In the genomic region with DNA sequence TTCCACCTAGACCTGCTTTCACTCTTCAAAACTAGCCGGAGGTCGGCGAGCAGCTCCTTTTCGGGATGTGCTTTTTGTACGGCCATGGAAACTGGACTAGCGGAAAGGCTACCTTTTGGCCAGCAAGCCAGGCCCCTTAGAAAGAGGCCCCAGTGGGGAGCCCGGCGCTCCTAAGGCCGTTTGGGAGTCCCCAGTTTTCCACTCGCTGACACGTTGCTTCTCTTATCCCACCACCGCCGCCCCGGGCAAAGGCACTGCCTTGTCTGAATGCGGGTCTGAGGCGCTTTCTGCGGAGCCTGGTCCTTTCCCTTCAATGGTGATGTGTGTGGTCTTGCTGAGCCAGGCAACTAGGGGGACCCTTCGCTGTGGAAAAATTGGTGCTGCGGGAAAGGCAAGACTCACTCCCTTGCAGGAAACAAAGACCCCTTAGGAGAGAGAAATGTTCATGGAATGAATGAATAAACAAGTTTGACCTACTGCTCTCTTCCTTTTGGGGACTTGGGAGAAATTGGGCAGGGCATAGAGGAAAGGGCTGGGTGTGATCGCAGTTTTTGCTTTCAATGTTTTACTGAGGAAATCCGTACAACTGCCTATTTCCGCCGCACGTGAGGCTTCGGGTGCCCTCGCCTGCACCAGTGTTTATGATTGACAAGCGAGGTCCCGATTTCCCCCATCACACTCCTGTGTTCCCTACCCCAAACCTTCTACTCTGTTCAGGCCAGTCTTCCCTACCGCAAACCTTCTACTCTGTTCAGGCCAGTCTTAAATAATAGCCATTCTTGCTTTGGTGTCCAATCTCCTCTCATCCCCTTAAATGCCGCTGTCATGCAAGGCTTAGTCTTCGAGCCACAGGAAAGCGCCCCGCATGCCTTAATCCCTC, we compare ENCODE assay signal across 8 cellular contexts. TPM values are rescaled to one million over a fixed set of nuclear protein-coding genes. Genes with fewer than 3 reads are reported as not detected.
DNase-seq lines count a peak whose midpoint lies in the region; ATAC-seq and TF ChIP-seq lines count a peak whose summit lies in the region.

No MANE protein-coding gene starts in this region.

- intact Hi-C loops in Calu3 (cut with micrococcal nuclease; ENCODE audit: unreplicated experiment), result loop anchor here (5.0 kb wide), 1 partner anchor 119 kb away; no protein-coding TSS in a partner anchor
- intact Hi-C loops in left lung (cut with DNase I), result no loop called here

- TF ChIP-seq CTCF in Calu3 (IDR thresholded peaks at IDR 0.05; ENCODE audit: unreplicated experiment) (no peak), WERI-Rb-1 (IDR thresholded peaks at IDR 0.05; ENCODE audit: low read depth, low read length) (no peak), left lung (IDR thresholded peaks at IDR 0.05) (no peak)

- H3K27me3 Mint-ChIP-seq in Calu3 (ENCODE audit: unreplicated experiment), result no peaks in the 10 kb centered on the region

- CTCF ChIA-PET in Calu3 (lab: Charles Lee), result no interaction called here

- peaks cover 16 to 30% of the 10 kb centered on the region in 2 donors for H3K4me1 ChIP-seq in left lung

- no peaks in the 10 kb centered on the region for H3K9me3 Mint-ChIP-seq in Calu3 (ENCODE audit: low read depth, unreplicated experiment)

- H3K4me3 Mint-ChIP-seq in Calu3 (ENCODE audit: low read depth, unreplicated experiment), result peak overlapping the region; percentile 88

- ATAC-seq in left lung, result peak; percentile 9
- ATAC-seq in HG02610 (IDR thresholded peaks at IDR 0.05; ENCODE audit: unreplicated experiment), result no peak
- ATAC-seq in GM19397 (IDR thresholded peaks at IDR 0.05; ENCODE audit: unreplicated experiment), result no peak

- peak overlapping the region; percentile 87 for H3K27ac Mint-ChIP-seq in Calu3 (ENCODE audit: unreplicated experiment)

- no TSS peak for BruUV-seq in Calu3 (replicated peaks; lab: Mats Ljungman, UMichigan)

- H3K4me1 Mint-ChIP-seq in Calu3 (ENCODE audit: low read depth, unreplicated experiment), result peaks cover 17% of the 10 kb centered on the region

- H3K9me3 ChIP-seq in WERI-Rb-1 (ENCODE audit: severe bottlenecking) (no peaks in the 10 kb centered on the region), left lung (no peaks in the 10 kb centered on the region)

- peak overlapping the region; percentile 69 for H3K4me3 ChIP-seq in WERI-Rb-1 (ENCODE audit: low read depth, low read length)
- H3K4me3 ChIP-seq in left lung, result peak overlapping the region; percentile 88

- peak; percentile 50 for DNase-seq in Calu3
- DNase-seq in KG1 (lab: John Stamatoyannopoulos, UW), result peak; percentile 29
- DNase-seq in WERI-Rb-1, result peak; percentile 50
- peak; percentile 32 for DNase-seq in cerebellum (ENCODE audit: low spot score)
- peak; percentile 60 to 88 for DNase-seq in left lung
- DNase-seq in stimulated activated CD4-positive, alpha-beta T cell treated with anti-CD3 and anti-CD28 coated beads, Interleukin-4, amount 100 ng/mL, for 4 hours, result peak; percentile 22 to 26

- H3K36me3 Mint-ChIP-seq in Calu3 (ENCODE audit: insufficient read depth, unreplicated experiment), result peaks cover 54% of the 10 kb centered on the region

- H3K27ac ChIP-seq in WERI-Rb-1 (no peak overlapping the region), left lung (peak overlapping the region; percentile 98 to 99)

- H3K36me3 ChIP-seq in WERI-Rb-1 (peaks cover 38% of the 10 kb centered on the region), left lung (peaks cover 11 to 25% of the 10 kb centered on the region in 2 donors)

- H3K27me3 ChIP-seq in WERI-Rb-1 (ENCODE audit: insufficient read depth, low read depth, severe bottlenecking) (no peaks in the 10 kb centered on the region), left lung (no peaks in the 10 kb centered on the region)

RNA-seq across cellular contexts. Expression of a gene that starts 1.0 kb away (rescaled TPM):
- total RNA-seq in Calu3 (2022), result 142 and 170 TPM in 2 replicates
- total RNA-seq in cerebellum, result 201 TPM
- total RNA-seq in left lung, result 100 to 1,000 TPM; 209 to 270 TPM

Comparison
In these comparisons a context has a peak if more than half of its experiments do, and no peak if none do; other contexts are left out.
1. DNase-seq: peak in every context shown above with its lines; median percentile 74 in left lung; 50 in Calu3; 50 in WERI-Rb-1; 32 in cerebellum; 29 in KG1; 24 in stimulated activated CD4-positive, alpha-beta T cell treated with anti-CD3 and anti-CD28 coated beads, Interleukin-4, amount 100 ng/mL, for 4 hours.